Comparison of ENCODE assay signal across 16 cellular contexts in genomic region chr12:55636116-55636655, GRCh38. TPM values are rescaled to one million over a fixed set of nuclear protein-coding genes. Genes with fewer than 3 reads are reported as not detected.
DNase-seq lines count a peak whose midpoint lies in the region; ATAC-seq lines count a peak whose summit lies in the region.
"Had no signal": no experiment of that assay in that cellular context is flagged by ENCODE, and none has a peak within 500 bp of the region (broad histone marks: within the 10 kb centered on the region; RNA-seq: fewer than 3 reads in every experiment).

No MANE protein-coding gene starts in this region.

- POLR2A ChIA-PET in activated CD4-positive, alpha-beta T cell treated with anti-CD3 and anti-CD28 coated beads for 36 hours (lab: Charles Lee): no interaction called here

- DNase-seq in activated CD4-positive, alpha-beta T cell treated with anti-CD3 and anti-CD28 coated beads for 36 hours: peak; percentile 27
- DNase-seq in activated CD4-positive, alpha-beta T cell treated with anti-CD3 and anti-CD28 coated beads for 1 hour: no peak
- DNase-seq in Right ventricle myocardium inferior (ENCODE audit: missing footprints) (no peak), cardiac septum (ENCODE audit: low spot score) (no peak), left ventricle myocardium superior (no peak), T-helper 9 cell (no peak)
- DNase-seq in stimulated activated CD4-positive, alpha-beta T cell treated with anti-CD3 and anti-CD28 coated beads, Interleukin-4, amount 100 ng/mL, for 1 hour: no peak
- DNase-seq: GF-D8, HCEC 1CT, NCI-H1436 treated with DMSO at 0.1 percent for 48 hours, NCI-H2227 treated with DMSO at 0.1 percent for 48 hours, NCI-H526 treated with DMSO at 0.1 percent for 48 hours had no signal

- ATAC-seq in activated CD4-positive, alpha-beta T cell treated with anti-CD3 and anti-CD28 coated beads for 36 hours: peak; percentile 82
- ATAC-seq in Right ventricle myocardium inferior (peak; percentile 82), left ventricle myocardium superior (peak; percentile 89), HG02798 (IDR thresholded peaks at IDR 0.05; ENCODE audit: poor library complexity, unreplicated experiment) (no peak)

- intact Hi-C loops in activated CD4-positive, alpha-beta T cell treated with anti-CD3 and anti-CD28 coated beads for 36 hours (cut with DNase I, micrococcal nuclease): no loop called here
- intact Hi-C loops in Right ventricle myocardium inferior (cut with DNase I) (no loop called here), cardiac septum (cut with DNase I) (no loop called here), left ventricle myocardium superior (cut with micrococcal nuclease) (no loop called here)

- peaks cover 10% of the 10 kb centered on the region for H3K4me1 Mint-ChIP-seq in activated CD4-positive, alpha-beta T cell treated with anti-CD3 and anti-CD28 coated beads for 36 hours

- H3K27me3 Mint-ChIP-seq in activated CD4-positive, alpha-beta T cell treated with anti-CD3 and anti-CD28 coated beads for 36 hours: peaks cover 12% of the 10 kb centered on the region

- peak overlapping the region; percentile 32 for H3K27ac Mint-ChIP-seq in activated CD4-positive, alpha-beta T cell treated with anti-CD3 and anti-CD28 coated beads for 36 hours

- CTCF ChIA-PET in activated CD4-positive, alpha-beta T cell treated with anti-CD3 and anti-CD28 coated beads for 36 hours (lab: Charles Lee): interaction anchor here (1.4 to 1.6 kb wide), 2 partner anchors 9 to 20 kb away, joined by 6 to 9 read pairs; no protein-coding TSS in a partner anchor

- H3K9me3 Mint-ChIP-seq in activated CD4-positive, alpha-beta T cell treated with anti-CD3 and anti-CD28 coated beads for 36 hours (ENCODE audit: low read depth): no peaks in the 10 kb centered on the region

- H3K4me3 Mint-ChIP-seq in activated CD4-positive, alpha-beta T cell treated with anti-CD3 and anti-CD28 coated beads for 36 hours: no peak overlapping the region

- H3K36me3 Mint-ChIP-seq in activated CD4-positive, alpha-beta T cell treated with anti-CD3 and anti-CD28 coated beads for 36 hours (ENCODE audit: low read depth): no peaks in the 10 kb centered on the region

RNA-seq across cellular contexts. Expression of gene OR10P1, which starts 0.5 kb away (rescaled TPM):
- total RNA-seq in activated CD4-positive, alpha-beta T cell treated with anti-CD3 and anti-CD28 coated beads for 36 hours: not detected
- total RNA-seq in Right ventricle myocardium inferior: not detected
- not detected for total RNA-seq in cardiac septum
- not detected for total RNA-seq in left ventricle myocardium superior
- total RNA-seq: A172, OCI-LY7, RPMI7951 had no signal
